6 cellular contexts compared by ENCODE assay signal in genomic region chr16:648071-648785, GRCh38. TPM values are rescaled to one million over a fixed set of nuclear protein-coding genes. Genes with fewer than 3 reads are reported as not detected.
DNase-seq lines count a peak whose midpoint lies in the region; ATAC-seq and TF ChIP-seq lines count a peak whose summit lies in the region.

No MANE protein-coding gene starts in this region.

- DNase-seq in Kasumi-1 (lab: John Stamatoyannopoulos, UW) (peak; percentile 9 to 18), left colon (peak; percentile 85 to 88), vagina (ENCODE audit: extremely low spot score in 2 of 2) (no peak), midbrain (lab: John Stamatoyannopoulos, UW) (no peak)
- DNase-seq in activated CD8-positive, alpha-beta memory T cell treated with anti-CD3 and anti-CD28 coated beads, Interleukin-2, amount 50 U/mL, for 4 hours: peak; percentile 34

- H3K27me3 ChIP-seq in vagina: no peaks in the 10 kb centered on the region

- intact Hi-C loops in left colon (cut with DNase I, micrococcal nuclease) (no loop called here), vagina (cut with DNase I) (loop anchor here (10.0 kb wide), 1 partner anchor 263 kb away; the partner anchor contains the start of gene PGAP6)

- ATAC-seq in left colon: peak; percentile 59

- peak overlapping the region; percentile 62 to 72 for H3K4me3 ChIP-seq in vagina

- TF ChIP-seq CTCF in C4-2B (conservative IDR thresholded peaks at IDR 0.05) (peak; percentile 88), vagina (IDR thresholded peaks at IDR 0.05) (no peak)

- no peaks in the 10 kb centered on the region for H3K36me3 ChIP-seq in vagina

- H3K4me1 ChIP-seq in vagina: peaks cover 51% of the 10 kb centered on the region

- no peak for TF ChIP-seq POLR2A in vagina (IDR thresholded peaks at IDR 0.05)

- H3K27ac ChIP-seq in C4-2B: peak overlapping the region; percentile 99
- peak overlapping the region; percentile 75 for H3K27ac ChIP-seq in vagina

- H3K9me3 ChIP-seq in vagina: no peaks in the 10 kb centered on the region

RNA-seq across cellular contexts. Expression of gene WDR90, which starts 0.9 kb away (rescaled TPM):
- total RNA-seq in left colon (10 to 100 TPM; 28.3 to 57.6 TPM), vagina (34.9 TPM)

RNA-seq across cellular contexts. Expression of gene MCRIP2, which starts 6.6 kb away (rescaled TPM):
- 100 to 1,000 TPM in 1 of 2 donors, 10 to 100 TPM in 1; 98.5 to 161 TPM for total RNA-seq in left colon
- 27.0 TPM for total RNA-seq in vagina

RNA-seq across cellular contexts. Expression of gene METTL26, which starts 12.1 kb away (rescaled TPM):
- total RNA-seq in left colon (10 to 100 TPM; 42.0 to 52.0 TPM), vagina (187 TPM)

RNA-seq across cellular contexts. Expression of gene WFIKKN1, which starts 17.4 kb away (rescaled TPM):
- total RNA-seq in left colon: 1 to 10 TPM in 1 of 2 donors, under 1 TPM in 1; 0.64 to 3.6 TPM
- total RNA-seq in vagina: 3.2 TPM

RNA-seq across cellular contexts. Expression of gene RHOT2, which starts 19.7 kb away (rescaled TPM):
- total RNA-seq in left colon: 100 to 1,000 TPM; 118 to 158 TPM
- total RNA-seq in vagina: 91.1 TPM

Comparison
In these comparisons a context has a peak if more than half of its experiments do, and no peak if none do; other contexts are left out.
1. DNase-seq: peak in Kasumi-1 (2 of 2), activated CD8-positive, alpha-beta memory T cell treated with anti-CD3 and anti-CD28 coated beads, Interleukin-2, amount 50 U/mL, for 4 hours (single experiment) and left colon (2 of 2); none in vagina (0 of 2) and midbrain (single experiment).